ENCODE assay signal across 9 cellular contexts in genomic region chr11:116835791-116836647, GRCh38. TPM values are rescaled to one million over a fixed set of nuclear protein-coding genes. Genes with fewer than 3 reads are reported as not detected.
DNase-seq lines count a peak whose midpoint lies in the region; ATAC-seq, FAIRE-seq and TF ChIP-seq lines count a peak whose summit lies in the region.
"Had no signal": no experiment of that assay in that cellular context is flagged by ENCODE, and none has a peak within 500 bp of the region (broad histone marks: within the 10 kb centered on the region; RNA-seq: fewer than 3 reads in every experiment).

No MANE protein-coding gene starts in this region.

- H3K23ac ChIP-seq in H1 (ENCODE audit: insufficient read length), result no peak overlapping the region

- H3K4ac ChIP-seq in H1 (replicated peaks; ENCODE audit: insufficient read length, low read depth, low read length), result no peak overlapping the region

- DNase-seq in CD4-positive, CD25-positive, alpha-beta regulatory T cell, result peak; percentile 57 to 89 (median 80)
- DNase-seq in NCI-H82 (lab: John Stamatoyannopoulos, UW), result peak; percentile 93
- DNase-seq in activated CD8-positive, alpha-beta memory T cell treated with anti-CD3 and anti-CD28 coated beads, Interleukin-2, amount 10 ng/mL, durations not matched to agents 7 days and 5 days, result peak; percentile 92
- DNase-seq in H1 (ENCODE audit: low read depth in 1 of 2, low spot score in 2 of 2), result peak; percentile 83 to 87
- DNase-seq in mesenteric fat pad (ENCODE audit: low spot score), result peak; percentile 94
- peak; percentile 53 for DNase-seq in stimulated activated CD8-positive, alpha-beta memory T cell treated with anti-CD3 and anti-CD28 coated beads, Interleukin-15, amount 100 ng/mL, for 1 hour (ENCODE audit: low read depth)

- no peaks in the 10 kb centered on the region for H3K36me3 ChIP-seq in CD4-positive, CD25-positive, alpha-beta regulatory T cell (ENCODE audit: control insufficient read depth, insufficient read depth, low read length)
- H3K36me3 ChIP-seq in H1 (ENCODE audit: control insufficient read depth in 2 of 4, insufficient read depth in 4 of 4, low read length in 3 of 4), result no peaks in the 10 kb centered on the region

- H3K4me2 ChIP-seq in H1 (ENCODE audit: insufficient read depth in 1 of 2, low read depth in 2 of 2, low read length in 2 of 2), result peak overlapping the region; percentile 80

- H2BK120ac ChIP-seq in H1 (replicated peaks; ENCODE audit: low read depth, low read length), result no peak overlapping the region

- no peaks in the 10 kb centered on the region for H3K9me3 ChIP-seq in CD4-positive, CD25-positive, alpha-beta regulatory T cell (ENCODE audit: control insufficient read depth in 2 of 2, low read length in 2 of 2)
- no peaks in the 10 kb centered on the region; a peak in 1 of 4 replicates for H3K9me3 ChIP-seq in H1 (ENCODE audit: insufficient read depth in 2 of 2, low read depth in 1 of 2, low read length in 1 of 2)

- H3K79me2 ChIP-seq in H1 (ENCODE audit: control insufficient read depth in 1 of 2, insufficient read depth in 2 of 2, low read length in 2 of 2), result no peaks in the 10 kb centered on the region

- H3K79me1 ChIP-seq in H1 (ENCODE audit: low read depth, low read length), result no peaks in the 10 kb centered on the region

- H3K36me3 Mint-ChIP-seq in CD4-positive, CD25-positive, alpha-beta regulatory T cell, result no peaks in the 10 kb centered on the region
- H3K36me3 Mint-ChIP-seq in activated CD8-positive, alpha-beta memory T cell treated with anti-CD3 and anti-CD28 coated beads, Interleukin-2, amount 10 ng/mL, durations not matched to agents 7 days and 5 days, result no peaks in the 10 kb centered on the region

- peak overlapping the region; percentile 91; the same call in 1 of the 2 replicates for H2AFZ ChIP-seq in H1 (ENCODE audit: low read length)

- H4K5ac ChIP-seq in H1 (ENCODE audit: insufficient read length, low read depth, low read length), result peak overlapping the region; percentile 20

- POLR2A ChIA-PET in H1 (lab: Charles Lee; ENCODE audit: partially characterized antibody), result interaction anchor here (0.6 to 2.9 kb wide), 10 partner anchors 10 to 308 kb away, joined by 3 to 16 read pairs (median 4); partner anchors contain the start of genes APOA5, PAFAH1B2 and ZPR1

- FAIRE-seq in H1 (lab: Jason Lieb, UNC), result peak; percentile 36
- FAIRE-seq: islet of Langerhans had no signal

- H3K27me3 ChIP-seq in CD4-positive, CD25-positive, alpha-beta regulatory T cell (ENCODE audit: control insufficient read depth, insufficient read depth, low read length), result no peaks in the 10 kb centered on the region
- peaks cover 0 to 7% (median 5%) of the 10 kb centered on the region in 4 experiments; a peak in 3 of 7 replicates for H3K27me3 ChIP-seq in H1 (replicated peaks in 1 of 4; ENCODE audit: control insufficient read depth in 3 of 4, extremely low read depth in 1 of 4, insufficient read depth in 3 of 4, low read length in 3 of 4)

- CTCF ChIA-PET in activated CD8-positive, alpha-beta memory T cell treated with anti-CD3 and anti-CD28 coated beads, Interleukin-2, amount 10 ng/mL, durations not matched to agents 7 days and 5 days (lab: Charles Lee), result interaction anchor here (0.6 to 7.5 kb wide), 58 partner anchors 9 to 395 kb away, joined by 3 to 187 read pairs (median 4); partner anchors contain the start of genes APOA5, BUD13, PAFAH1B2 and SIK3
- CTCF ChIA-PET in H1 (lab: Charles Lee; ENCODE audit: partially characterized antibody), result interaction anchor here (0.6 to 12.2 kb wide), 34 partner anchors 9 to 1620 kb away, joined by 3 to 237 read pairs (median 4); partner anchors contain the start of genes APOA4, APOA5 and ZPR1

- H2BK15ac ChIP-seq in H1 (ENCODE audit: low read length), result no peak overlapping the region

- 0 out of 3 replicates have a peak, but pooled peaks of 1 of the 2 experiments have one; percentile 52 for TF ChIP-seq POLR2A in H1 (IDR thresholded peaks at IDR 0.05; ENCODE audit: control extremely low read depth in 1 of 2, low read depth in 2 of 2, low read length in 2 of 2)

- peak overlapping the region; percentile 82 to 88 (median 83) for H3K4me3 Mint-ChIP-seq in CD4-positive, CD25-positive, alpha-beta regulatory T cell
- peak overlapping the region; percentile 71 for H3K4me3 Mint-ChIP-seq in activated CD8-positive, alpha-beta memory T cell treated with anti-CD3 and anti-CD28 coated beads, Interleukin-2, amount 10 ng/mL, durations not matched to agents 7 days and 5 days

- H4K8ac ChIP-seq in H1 (ENCODE audit: extremely low read depth, insufficient read depth, low read length), result no peak overlapping the region

- H3K27me3 Mint-ChIP-seq in CD4-positive, CD25-positive, alpha-beta regulatory T cell, result no peaks in the 10 kb centered on the region
- H3K27me3 Mint-ChIP-seq in activated CD8-positive, alpha-beta memory T cell treated with anti-CD3 and anti-CD28 coated beads, Interleukin-2, amount 10 ng/mL, durations not matched to agents 7 days and 5 days, result no peaks in the 10 kb centered on the region

- H3K27ac ChIP-seq in CD4-positive, CD25-positive, alpha-beta regulatory T cell (ENCODE audit: insufficient read depth, low read length, poor library complexity, severe bottlenecking), result peak overlapping the region; percentile 11
- H3K27ac ChIP-seq in H1 (ENCODE audit: low read depth, low read length), result no peak overlapping the region

- H3K14ac ChIP-seq in H1 (ENCODE audit: insufficient read length), result no peak overlapping the region

- H2BK5ac ChIP-seq in H1 (ENCODE audit: low read depth, low read length), result peak overlapping the region; percentile 81; the same call in 1 of the 2 replicates

- no peak overlapping the region for H2BK20ac ChIP-seq in H1 (ENCODE audit: low read length)

- H3K23me2 ChIP-seq in H1 (ENCODE audit: low read depth, low read length), result peaks cover 3% of the 10 kb centered on the region; the same call in 1 of the 2 replicates

- H3K4me1 Mint-ChIP-seq in CD4-positive, CD25-positive, alpha-beta regulatory T cell, result peaks cover 0 to 28% (median 11%) of the 10 kb centered on the region in 4 donors
- H3K4me1 Mint-ChIP-seq in activated CD8-positive, alpha-beta memory T cell treated with anti-CD3 and anti-CD28 coated beads, Interleukin-2, amount 10 ng/mL, durations not matched to agents 7 days and 5 days, result peaks cover 12% of the 10 kb centered on the region

- no peak for TF ChIP-seq EP300 in H1 (IDR thresholded peaks at IDR 0.05; ENCODE audit: borderline replicate concordance in 1 of 2, low read depth in 2 of 2, low read length in 2 of 2)

- no peaks in the 10 kb centered on the region for H4K20me1 ChIP-seq in H1 (replicated peaks in 1 of 2; ENCODE audit: control insufficient read depth in 1 of 2, insufficient read depth in 2 of 2, low read length in 2 of 2)

- H3K9ac ChIP-seq in H1 (replicated peaks in 1 of 4; ENCODE audit: extremely low read depth in 1 of 4, low read depth in 3 of 4, low read length in 3 of 4), result peak overlapping the region in 1 of 4 experiments; percentile 19; a peak in 2 of 7 replicates

- ATAC-seq in CD4-positive, CD25-positive, alpha-beta regulatory T cell (ENCODE audit: low read depth in 2 of 2), result peak; percentile 87 to 93
- ATAC-seq in GM19395 (IDR thresholded peaks at IDR 0.05; ENCODE audit: unreplicated experiment) (peak; percentile 81), HG03571 (IDR thresholded peaks at IDR 0.05; ENCODE audit: unreplicated experiment) (peak; percentile 82)
- peak; percentile 96 for ATAC-seq in activated CD8-positive, alpha-beta memory T cell treated with anti-CD3 and anti-CD28 coated beads, Interleukin-2, amount 10 ng/mL, durations not matched to agents 7 days and 5 days

- H3K9me3 Mint-ChIP-seq in CD4-positive, CD25-positive, alpha-beta regulatory T cell, result peaks cover 0 to 2% (median 0%) of the 10 kb centered on the region in 7 donors
- H3K9me3 Mint-ChIP-seq in activated CD8-positive, alpha-beta memory T cell treated with anti-CD3 and anti-CD28 coated beads, Interleukin-2, amount 10 ng/mL, durations not matched to agents 7 days and 5 days (ENCODE audit: low read depth), result no peaks in the 10 kb centered on the region

- 18% methylated on average over 58 of the region's 58 CpGs; no CpG with 5 or more reads in 1 of the 2 experiments for WGBS in H1 (ENCODE audit: extremely low coverage in 1 of 2, insufficient coverage in 1 of 2, insufficient read length in 1 of 2, insufficient replicate concordance in 2 of 2, low coverage in 1 of 2, low lambda C conversion rate in 2 of 2, missing lambda C conversion rate in 1 of 2), 2 experiments

- H3K4me1 ChIP-seq in CD4-positive, CD25-positive, alpha-beta regulatory T cell (ENCODE audit: control insufficient read depth, insufficient read depth, low read length, poor library complexity, severe bottlenecking), result peaks cover 10% of the 10 kb centered on the region
- H3K4me1 ChIP-seq in H1 (replicated peaks in 1 of 4; ENCODE audit: control insufficient read depth in 3 of 4, insufficient read depth in 4 of 4, low read length in 3 of 4), result peaks cover 0 to 24% (median 4%) of the 10 kb centered on the region in 4 experiments; a peak in 6 of 7 replicates

- peak overlapping the region; percentile 53; the same call in 1 of the 2 replicates for H2BK12ac ChIP-seq in H1 (ENCODE audit: low read depth, low read length)

- H4K91ac ChIP-seq in H1 (replicated peaks; ENCODE audit: insufficient read length, low read length), result peak overlapping the region; percentile 85

- H2AK5ac ChIP-seq in H1 (ENCODE audit: low read depth, low read length), result no peak overlapping the region

- peak; percentile 65 to 72 for TF ChIP-seq RAD21 in H1 (IDR thresholded peaks at IDR 0.05 in 1 of 2, conservative IDR thresholded peaks at IDR 0.05 in 1 of 2; ENCODE audit: low read depth in 2 of 2, low read length in 2 of 2)

- H3K56ac ChIP-seq in H1 (replicated peaks; ENCODE audit: insufficient read length, low read depth, low read length), result no peak overlapping the region

- peak overlapping the region; percentile 99 for H3K18ac ChIP-seq in H1 (ENCODE audit: extremely low read depth, low read length)

- TF ChIP-seq CTCF in H1 (IDR thresholded peaks at IDR 0.05; ENCODE audit: control extremely low read depth in 1 of 3, insufficient read depth in 1 of 3, low read depth in 1 of 3, low read length in 3 of 3), result peak; percentile 74 to 77 (median 76)

- H3K27ac Mint-ChIP-seq in CD4-positive, CD25-positive, alpha-beta regulatory T cell, result peak overlapping the region in 2 of 3 donors; percentile 58 to 76
- H3K27ac Mint-ChIP-seq in activated CD8-positive, alpha-beta memory T cell treated with anti-CD3 and anti-CD28 coated beads, Interleukin-2, amount 10 ng/mL, durations not matched to agents 7 days and 5 days, result peak overlapping the region; percentile 61

- H3K4me3 ChIP-seq in CD4-positive, CD25-positive, alpha-beta regulatory T cell (ENCODE audit: low read depth, low read length), result no peak overlapping the region
- H3K4me3 ChIP-seq in H1 (ENCODE audit: extremely low read depth in 1 of 4, insufficient read depth in 2 of 4, low read depth in 3 of 4, low read length in 4 of 4), result peak overlapping the region; percentile 42 to 64 (median 50)

RNA-seq across cellular contexts. Expression of gene APOA1, which starts 1.4 kb away (rescaled TPM):
- not detected for total RNA-seq in CD4-positive, CD25-positive, alpha-beta regulatory T cell
- under 1 TPM in 1 of 4 donors, not detected in 3; 0.34 TPM for polyA plus RNA-seq in CD4-positive, CD25-positive, alpha-beta regulatory T cell
- under 1 TPM in 1 of 2 experiments, not detected in 1; 0.23 TPM for total RNA-seq in activated CD8-positive, alpha-beta memory T cell treated with anti-CD3 and anti-CD28 coated beads, Interleukin-2, amount 10 ng/mL, durations not matched to agents 7 days and 5 days
- total RNA-seq in H1 (2021; fragmentation: NEBNext Ultra II Directional; extraction: Animal tissue kit (Norgen Biotek cat#: 25700)), result 0.48 TPM in 1 of 2 replicates, not detected in the other
- polyA plus RNA-seq in H1 (2011; rRNA removed), result 0.47 and 0.80 TPM in 2 replicates
- 0.92 TPM for polyA plus RNA-seq in H1 (2011; cell fraction: cytosol; rRNA removed)
- polyA plus RNA-seq in H1 (2011; cell fraction: nucleus; rRNA removed), result 0.63 TPM
- 1.3 to 1.6 TPM (median 1.5 TPM) in 4 replicates for polyA plus RNA-seq in H1 (2012, experiment 1 of 2)
- polyA plus RNA-seq in H1 (2012, experiment 2 of 2), result 2.1 TPM
- 0.20 TPM for polyA plus RNA-seq in H1 (2013, experiment 1 of 2)
- 0.39 TPM for polyA plus RNA-seq in H1 (2013, experiment 2 of 2)
- polyA minus RNA-seq in H1 (2011; rRNA and poly(A)+ RNA removed), result 0.66 TPM in 1 of 2 replicates, not detected in the other
- not detected for polyA minus RNA-seq in H1 (2011; cell fraction: cytosol; rRNA and poly(A)+ RNA removed)
- polyA minus RNA-seq in H1 (2011; cell fraction: nucleus; rRNA and poly(A)+ RNA removed), result not detected
- 4.2 TPM for total RNA-seq in mesenteric fat pad

RNA-seq across cellular contexts. Expression of gene APOC3, which starts 6.3 kb away (rescaled TPM):
- not detected for total RNA-seq in CD4-positive, CD25-positive, alpha-beta regulatory T cell
- not detected for polyA plus RNA-seq in CD4-positive, CD25-positive, alpha-beta regulatory T cell
- not detected for total RNA-seq in activated CD8-positive, alpha-beta memory T cell treated with anti-CD3 and anti-CD28 coated beads, Interleukin-2, amount 10 ng/mL, durations not matched to agents 7 days and 5 days
- not detected in 2 replicates for total RNA-seq in H1 (2021; fragmentation: NEBNext Ultra II Directional; extraction: Animal tissue kit (Norgen Biotek cat#: 25700))
- polyA plus RNA-seq in H1 (2011; rRNA removed), result not detected in 2 replicates
- not detected for polyA plus RNA-seq in H1 (2011; cell fraction: cytosol; rRNA removed)
- polyA plus RNA-seq in H1 (2011; cell fraction: nucleus; rRNA removed), result not detected
- polyA plus RNA-seq in H1 (2012, experiment 1 of 2), result not detected in 4 replicates
- not detected for polyA plus RNA-seq in H1 (2012, experiment 2 of 2)
- polyA plus RNA-seq in H1 (2013, experiment 1 of 2), result not detected
- polyA plus RNA-seq in H1 (2013, experiment 2 of 2), result not detected
- not detected in 2 replicates for polyA minus RNA-seq in H1 (2011; rRNA and poly(A)+ RNA removed)
- polyA minus RNA-seq in H1 (2011; cell fraction: cytosol; rRNA and poly(A)+ RNA removed), result not detected
- polyA minus RNA-seq in H1 (2011; cell fraction: nucleus; rRNA and poly(A)+ RNA removed), result not detected
- total RNA-seq in mesenteric fat pad, result 2.2 TPM

RNA-seq across cellular contexts. Expression of gene APOA4, which starts 12.9 kb away (rescaled TPM):
- not detected for total RNA-seq in CD4-positive, CD25-positive, alpha-beta regulatory T cell
- not detected for polyA plus RNA-seq in CD4-positive, CD25-positive, alpha-beta regulatory T cell
- not detected for total RNA-seq in activated CD8-positive, alpha-beta memory T cell treated with anti-CD3 and anti-CD28 coated beads, Interleukin-2, amount 10 ng/mL, durations not matched to agents 7 days and 5 days
- total RNA-seq in H1 (2021; fragmentation: NEBNext Ultra II Directional; extraction: Animal tissue kit (Norgen Biotek cat#: 25700)), result not detected in 2 replicates
- polyA plus RNA-seq in H1 (2011; rRNA removed), result not detected in 2 replicates
- not detected for polyA plus RNA-seq in H1 (2011; cell fraction: cytosol; rRNA removed)
- polyA plus RNA-seq in H1 (2011; cell fraction: nucleus; rRNA removed), result not detected
- polyA plus RNA-seq in H1 (2012, experiment 1 of 2), result not detected in 4 replicates
- 0.16 TPM for polyA plus RNA-seq in H1 (2012, experiment 2 of 2)
- not detected for polyA plus RNA-seq in H1 (2013, experiment 1 of 2)
- not detected for polyA plus RNA-seq in H1 (2013, experiment 2 of 2)
- not detected in 2 replicates for polyA minus RNA-seq in H1 (2011; rRNA and poly(A)+ RNA removed)
- polyA minus RNA-seq in H1 (2011; cell fraction: cytosol; rRNA and poly(A)+ RNA removed), result not detected
- not detected for polyA minus RNA-seq in H1 (2011; cell fraction: nucleus; rRNA and poly(A)+ RNA removed)
- total RNA-seq in mesenteric fat pad, result 15.0 TPM

RNA-seq across cellular contexts. Expression of gene APOA5, which starts 44.3 kb away (rescaled TPM):
- total RNA-seq in CD4-positive, CD25-positive, alpha-beta regulatory T cell, result not detected
- not detected for polyA plus RNA-seq in CD4-positive, CD25-positive, alpha-beta regulatory T cell
- total RNA-seq in activated CD8-positive, alpha-beta memory T cell treated with anti-CD3 and anti-CD28 coated beads, Interleukin-2, amount 10 ng/mL, durations not matched to agents 7 days and 5 days, result not detected
- 0.15 and 0.21 TPM in 2 replicates for total RNA-seq in H1 (2021; fragmentation: NEBNext Ultra II Directional; extraction: Animal tissue kit (Norgen Biotek cat#: 25700))
- polyA plus RNA-seq in H1 (2011; rRNA removed), result 0.08 and 0.09 TPM in 2 replicates
- 0.17 TPM for polyA plus RNA-seq in H1 (2011; cell fraction: cytosol; rRNA removed)
- 0.24 TPM for polyA plus RNA-seq in H1 (2011; cell fraction: nucleus; rRNA removed)
- polyA plus RNA-seq in H1 (2012, experiment 1 of 2), result 0.14 to 0.15 TPM in 2 of 4 replicates, not detected in the others
- 0.20 TPM for polyA plus RNA-seq in H1 (2012, experiment 2 of 2)
- polyA plus RNA-seq in H1 (2013, experiment 1 of 2), result 0.06 TPM
- polyA plus RNA-seq in H1 (2013, experiment 2 of 2), result 0.06 TPM
- polyA minus RNA-seq in H1 (2011; rRNA and poly(A)+ RNA removed), result 0.12 and 0.22 TPM in 2 replicates
- polyA minus RNA-seq in H1 (2011; cell fraction: cytosol; rRNA and poly(A)+ RNA removed), result not detected
- 0.60 TPM for polyA minus RNA-seq in H1 (2011; cell fraction: nucleus; rRNA and poly(A)+ RNA removed)
- total RNA-seq in mesenteric fat pad, result not detected

RNA-seq across cellular contexts. Expression of gene ZPR1, which starts 48.2 kb away (rescaled TPM):
- total RNA-seq in CD4-positive, CD25-positive, alpha-beta regulatory T cell, result 99.8 TPM
- 10 to 100 TPM; 43.4 to 53.1 (median 44.5) TPM for polyA plus RNA-seq in CD4-positive, CD25-positive, alpha-beta regulatory T cell
- 10 to 100 TPM; 66.6 to 72.1 TPM for total RNA-seq in activated CD8-positive, alpha-beta memory T cell treated with anti-CD3 and anti-CD28 coated beads, Interleukin-2, amount 10 ng/mL, durations not matched to agents 7 days and 5 days
- total RNA-seq in H1 (2021; fragmentation: NEBNext Ultra II Directional; extraction: Animal tissue kit (Norgen Biotek cat#: 25700)), result 70.5 and 81.2 TPM in 2 replicates
- 36.6 and 36.7 TPM in 2 replicates for polyA plus RNA-seq in H1 (2011; rRNA removed)
- polyA plus RNA-seq in H1 (2011; cell fraction: cytosol; rRNA removed), result 49.0 TPM
- 38.7 TPM for polyA plus RNA-seq in H1 (2011; cell fraction: nucleus; rRNA removed)
- polyA plus RNA-seq in H1 (2012, experiment 1 of 2), result 44.9 to 54.2 TPM (median 48.1 TPM) in 4 replicates
- polyA plus RNA-seq in H1 (2012, experiment 2 of 2), result 24.3 TPM
- 33.3 TPM for polyA plus RNA-seq in H1 (2013, experiment 1 of 2)
- polyA plus RNA-seq in H1 (2013, experiment 2 of 2), result 35.5 TPM
- 62.4 and 69.3 TPM in 2 replicates for polyA minus RNA-seq in H1 (2011; rRNA and poly(A)+ RNA removed)
- 46.8 TPM for polyA minus RNA-seq in H1 (2011; cell fraction: cytosol; rRNA and poly(A)+ RNA removed)
- polyA minus RNA-seq in H1 (2011; cell fraction: nucleus; rRNA and poly(A)+ RNA removed), result 42.6 TPM
- total RNA-seq in mesenteric fat pad, result 79.1 TPM

Comparison
In these comparisons a context has a peak if more than half of its experiments do, and no peak if none do; other contexts are left out.
1. RNA of gene APOA4, which starts 12.9 kb away (total RNA-seq): 15.0 TPM in mesenteric fat pad (single experiment); not detected in CD4-positive, CD25-positive, alpha-beta regulatory T cell (single experiment), not detected in activated CD8-positive, alpha-beta memory T cell treated with anti-CD3 and anti-CD28 coated beads, Interleukin-2, amount 10 ng/mL, durations not matched to agents 7 days and 5 days and not detected in H1; every median in the first group is over 10 times any median in the second.
2. Peak in every context shown above with its lines, with median percentiles within 50 percentile points of each other: ATAC-seq and DNase-seq.